Comparison of ENCODE assay signal across 35 cellular contexts in genomic region chr12:12020762-12021161, GRCh38. TPM values are rescaled to one million over a fixed set of nuclear protein-coding genes. Genes with fewer than 3 reads are reported as not detected.
"Had no signal": no experiment of that assay in that cellular context is flagged by ENCODE, and none has a peak within 500 bp of the region (broad histone marks: within the 10 kb centered on the region; RNA-seq: fewer than 3 reads in every experiment).

No MANE protein-coding gene starts in this region.

- H3K27ac ChIP-seq: adrenal gland, body of pancreas, cardiac muscle cell, colonic mucosa, dorsolateral prefrontal cortex, gastroesophageal sphincter, hepatocyte, left ventricle myocardium inferior, neural progenitor cell, parathyroid adenoma, right atrium auricular region, vagina had no signal

- H3K27me3 ChIP-seq: adrenal gland, body of pancreas, cardiac muscle cell, colonic mucosa, dorsolateral prefrontal cortex, gastroesophageal sphincter, hepatocyte, neural progenitor cell, right atrium auricular region, vagina had no signal

- H3K9me3 ChIP-seq: adrenal gland, body of pancreas, colonic mucosa, gastroesophageal sphincter, left ventricle myocardium inferior, right atrium auricular region, vagina had no signal

- H3K4me1 Mint-ChIP-seq: neural progenitor cell had no signal

- H3K36me3 Mint-ChIP-seq: natural killer cell, neural progenitor cell had no signal

- H3K79me2 ChIP-seq: hepatocyte, parathyroid adenoma had no signal

- H3K4me1 ChIP-seq: adrenal gland, body of pancreas, colonic mucosa, gastroesophageal sphincter, right atrium auricular region had no signal

- H3K27me3 Mint-ChIP-seq: activated B cell treated with CpG ODN at 0.5 μM for 24 hours; activated T-cell treated with anti-CD3 and anti-CD28 coated beads, Interleukin-2, amount 50 U/mL, for 24 hours; effector memory CD8-positive, alpha-beta T cell had no signal

- H3K4me2 ChIP-seq: hepatocyte, neural progenitor cell, smooth muscle cell had no signal

- H3K4me3 ChIP-seq: adrenal gland, body of pancreas, cardiac muscle cell, colonic mucosa, dorsolateral prefrontal cortex, gastroesophageal sphincter, hepatocyte, left ventricle myocardium inferior, lung, neural progenitor cell, right atrium auricular region, smooth muscle cell, vagina had no signal

- DNase-seq: activated B cell treated with CpG ODN at 0.5 μM for 24 hours; activated naive CD4-positive, alpha-beta T cell; activated T-cell treated with anti-CD3 and anti-CD28 coated beads, Interleukin-2, amount 50 U/mL, for 24 hours; aorta; body of pancreas; cerebellar nuclear complex; colonic mucosa; dorsolateral prefrontal cortex; effector memory CD8-positive, alpha-beta T cell; erythroblast; islet precursor cell; left ventricle myocardium inferior; mesendoderm; natural killer cell; occipital lobe; stimulated activated CD4-positive, alpha-beta T cell treated with anti-CD3 and anti-CD28 coated beads, Interleukin-2, amount 100 ng/mL, for 24 hours; stimulated activated naive CD4-positive, alpha-beta T cell treated with Interleukin-2 at 50 U/mL for 16 hours; substantia nigra; T-helper 1 cell had no signal

- H3K4me3 Mint-ChIP-seq: activated B cell treated with CpG ODN at 0.5 μM for 24 hours; activated T-cell treated with anti-CD3 and anti-CD28 coated beads, Interleukin-2, amount 50 U/mL, for 24 hours; effector memory CD8-positive, alpha-beta T cell; natural killer cell; neural progenitor cell; T-helper 2 cell treated with Interferon-gamma antibody and Interleukin-4, amounts not matched to agents 5 μg/mL and 100 μg/mL, for 36 hours; type B pancreatic cell had no signal

- H3K27ac Mint-ChIP-seq: activated B cell treated with CpG ODN at 0.5 μM for 24 hours; activated naive CD4-positive, alpha-beta T cell treated with anti-CD3 and anti-CD28 coated beads, Interleukin-2, amount 50 U/mL, for 72 hours; activated T-cell treated with anti-CD3 and anti-CD28 coated beads, Interleukin-2, amount 50 U/mL, for 24 hours; effector memory CD8-positive, alpha-beta T cell; natural killer cell; neural progenitor cell; T-helper 2 cell treated with Interferon-gamma antibody and Interleukin-4, amounts not matched to agents 5 μg/mL and 100 μg/mL, for 36 hours; type B pancreatic cell had no signal

- ATAC-seq: body of pancreas; effector memory CD8-positive, alpha-beta T cell; gastroesophageal sphincter; natural killer cell had no signal

- H2AFZ ChIP-seq: hepatocyte, neural progenitor cell, parathyroid adenoma had no signal

- H3K9ac ChIP-seq: neural progenitor cell, parathyroid adenoma had no signal

- H3K9me3 Mint-ChIP-seq: activated B cell treated with CpG ODN at 0.5 μM for 24 hours; activated T-cell treated with anti-CD3 and anti-CD28 coated beads, Interleukin-2, amount 50 U/mL, for 24 hours; effector memory CD8-positive, alpha-beta T cell; natural killer cell; neural progenitor cell; T-helper 2 cell treated with Interferon-gamma antibody and Interleukin-4, amounts not matched to agents 5 μg/mL and 100 μg/mL, for 36 hours had no signal

- H3K36me3 ChIP-seq: adrenal gland, cardiac muscle cell, colonic mucosa, gastroesophageal sphincter, left ventricle myocardium inferior, neural progenitor cell, right atrium auricular region, vagina had no signal

RNA-seq across cellular contexts. Expression of gene BCL2L14, which starts 50.0 kb away (rescaled TPM):
- total RNA-seq: activated B cell treated with CpG ODN at 0.5 μM for 24 hours, adrenal gland, aorta, cardiac muscle cell, fibroblast of lung, fibroblast of villous mesenchyme, left ventricle myocardium inferior, occipital lobe, pulmonary artery endothelial cell, right atrium auricular region, smooth muscle cell, vagina had no signal
